ENCODE assay signal across 25 cellular contexts in genomic region chr2:201502713-201503112, GRCh38. TPM values are rescaled to one million over a fixed set of nuclear protein-coding genes. Genes with fewer than 3 reads are reported as not detected.
DNase-seq lines count a peak whose midpoint lies in the region; ATAC-seq, FAIRE-seq and TF ChIP-seq lines count a peak whose summit lies in the region.
"Had no signal": no experiment of that assay in that cellular context is flagged by ENCODE, and none has a peak within 500 bp of the region (broad histone marks: within the 10 kb centered on the region; RNA-seq: fewer than 3 reads in every experiment).

No MANE protein-coding gene starts in this region.

- POLR2A ChIA-PET in HEK293 (lab: Yijun Ruan, JAX) = interaction anchor here (0.6 kb wide), 1 partner anchor 51 kb away, joined by 4 read pairs; the partner anchor contains the start of genes STRADB and TRAK2
- POLR2A ChIA-PET in K562 (lab: Yijun Ruan, JAX) = interaction anchor here (0.6 kb wide), 1 partner anchor 238 kb away, joined by 3 read pairs; no protein-coding TSS in a partner anchor

- H3K4me2 ChIP-seq in K562 (ENCODE audit: insufficient read depth, low read length) = no peak overlapping the region
- H3K4me2 ChIP-seq: BLaER1 had no signal

- no peaks in the 10 kb centered on the region; a peak in 1 of 5 replicates for H3K27me3 ChIP-seq in K562 (ENCODE audit: control insufficient read depth in 2 of 2, insufficient read depth in 2 of 2, low read length in 2 of 2)
- H3K27me3 ChIP-seq in heart left ventricle = no peaks in the 10 kb centered on the region
- H3K27me3 ChIP-seq: BE2C, BLaER1 had no signal

- ATAC-seq in K562 (no peak), heart left ventricle (no peak)

- H3K4me3 ChIP-seq in HEK293 (ENCODE audit: low read depth, low read length) (no peak overlapping the region), K562 (no peak overlapping the region), heart left ventricle (no peak overlapping the region)
- H3K4me3 ChIP-seq: BLaER1 had no signal

- CTCF ChIA-PET in HEK293 (lab: Yijun Ruan, JAX) (no interaction called here), K562 (lab: Yijun Ruan, JAX; ENCODE audit: low intra/inter-chr PET ratio) (no interaction called here)

- no peak for TF ChIP-seq CTCF in HEK293 (tag by site-specific recombination; IDR thresholded peaks at IDR 0.05)
- TF ChIP-seq CTCF in K562 (IDR thresholded peaks at IDR 0.05 in 2 of 3, conservative IDR thresholded peaks at IDR 0.05 in 1 of 3; ENCODE audit: insufficient read depth in 2 of 3, low read depth in 1 of 3, low read length in 3 of 3) = no peak
- TF ChIP-seq CTCF in heart left ventricle (IDR thresholded peaks at IDR 0.05) = no peak
- no peak for TF ChIP-seq CTCF in GM13977 (IDR thresholded peaks at IDR 0.05; ENCODE audit: extremely low read depth, insufficient read depth, missing control alignments)

- in situ Hi-C loops in K562 (cut with MboI) (no loop called here), GM13977 (cut with MboI; ENCODE audit: low pct_unique_long_range_greater_than_20kb, low sequenced_read_pairs, unreplicated experiment) (no loop called here)

- FAIRE-seq in G401.6 (lab: Jason Lieb, UNC) = peak; percentile 47
- no peak for FAIRE-seq in K562 (lab: Jason Lieb, UNC)
- FAIRE-seq: A204.1, GM12891, GM18507 had no signal

- H3K9me3 ChIP-seq in HEK293 (ENCODE audit: control insufficient read depth, insufficient read depth, low read depth, low read length) (no peaks in the 10 kb centered on the region), K562 (replicated peaks; ENCODE audit: control insufficient read depth, insufficient read depth, low read depth, low read length) (no peaks in the 10 kb centered on the region), heart left ventricle (peaks cover 0 to 31% (median 6%) of the 10 kb centered on the region in 12 donors)
- H3K9me3 ChIP-seq: BE2C had no signal

- BruUV-seq in K562 (replicated peaks; lab: Mats Ljungman, UMichigan) = no TSS peak

- H3K79me2 ChIP-seq in K562 (ENCODE audit: control insufficient read depth, insufficient read depth, low read length) = no peaks in the 10 kb centered on the region

- no peak overlapping the region for H3K9ac ChIP-seq in K562 (ENCODE audit: insufficient read depth in 1 of 2, low read depth in 2 of 2, low read length in 2 of 2)
- H3K9ac ChIP-seq: BLaER1 had no signal

- peak; percentile 9 for DNase-seq in NCI-H2227 (lab: John Stamatoyannopoulos, UW; ENCODE audit: unreplicated experiment)
- DNase-seq in NCI-H2227 treated with DMSO at 0.1 percent for 48 hours (lab: John Stamatoyannopoulos, UW) = no peak
- DNase-seq in K562 (ENCODE audit: extremely low read depth in 1 of 4, low spot score in 3 of 4) = no peak
- DNase-seq in heart left ventricle = no peak
- no peak for DNase-seq in GM13977 (ENCODE audit: low spot score)
- DNase-seq: 8988T; ACHN; BE2C; C1 segment of cervical spinal cord; CD4-positive, alpha-beta memory T cell; CD4-positive, CD25-positive, alpha-beta regulatory T cell; CD8-positive, alpha-beta memory T cell; COR-L47; DMS 273 treated with DMSO at 0.1 percent for 48 hours; DMS153; DMS79; DND-41; EL; GF-D8 had no signal

- H3K36me3 ChIP-seq in HEK293 (ENCODE audit: control insufficient read depth in 2 of 2, insufficient read depth in 1 of 2, low read length in 2 of 2) = no peaks in the 10 kb centered on the region
- no peaks in the 10 kb centered on the region for H3K36me3 ChIP-seq in K562 (ENCODE audit: control insufficient read depth, insufficient read depth, low read length)
- H3K36me3 ChIP-seq in heart left ventricle = no peaks in the 10 kb centered on the region
- H3K36me3 ChIP-seq: BE2C, BLaER1 had no signal

- H2AFZ ChIP-seq in K562 (ENCODE audit: low read depth, low read length) = no peak overlapping the region

- TF ChIP-seq POLR2A in K562 (conservative IDR thresholded peaks at IDR 0.05) (no peak), heart left ventricle (IDR thresholded peaks at IDR 0.05) (no peak)

- no peak for TF ChIP-seq RAD21 in K562 (CRISPR knock-in tag; conservative IDR thresholded peaks at IDR 0.05 in 1 of 2, IDR thresholded peaks at IDR 0.05 in 1 of 2)

- no peaks in the 10 kb centered on the region for H4K20me1 ChIP-seq in K562 (replicated peaks; ENCODE audit: control insufficient read depth, insufficient read depth, low read length)
- H4K20me1 ChIP-seq: BLaER1 had no signal

- intact Hi-C loops in K562 (cut with micrococcal nuclease) = no loop called here
- intact Hi-C loops in heart left ventricle (cut with DNase I) = no loop called here

- whole genome bisulfite sequencing in K562 (ENCODE audit: insufficient coverage, low coverage, missing lambda C conversion rate) = 16% methylated on average over 2 of the region's 2 CpGs
- WGBS in heart left ventricle, 4 donors = 88 to 95% (median 90%) methylated on average over 2 of the region's 2 CpGs

- H3K27ac ChIP-seq in HEK293 (ENCODE audit: extremely low read depth, low read depth, low read length) (no peak overlapping the region), K562 (ENCODE audit: extremely low read depth, low read depth, low read length) (no peak overlapping the region), heart left ventricle (no peak overlapping the region)
- H3K27ac ChIP-seq: BLaER1 had no signal

- no peaks in the 10 kb centered on the region for H3K9me1 ChIP-seq in K562 (ENCODE audit: control insufficient read depth, insufficient read depth, low read length)

- no peak for TF ChIP-seq EP300 in K562 (IDR thresholded peaks at IDR 0.05; ENCODE audit: low read length)

- H3K4me1 ChIP-seq in HEK293 (ENCODE audit: control insufficient read depth, insufficient read depth, low read length) (no peaks in the 10 kb centered on the region), K562 (replicated peaks in 1 of 2; ENCODE audit: control insufficient read depth in 2 of 2, insufficient read depth in 2 of 2, low read length in 2 of 2) (no peaks in the 10 kb centered on the region), heart left ventricle (no peaks in the 10 kb centered on the region)
- H3K4me1 ChIP-seq: BE2C, BLaER1 had no signal

TF ChIP-seq in K562, 482 proteins besides CTCF, POLR2A, EP300 and RAD21 (continues in another document):
- TF ChIP-seq PATZ1 (CRISPR knock-in tag; IDR thresholded peaks at IDR 0.05; ENCODE audit: borderline replicate concordance) (no peak), ZFP36 (IDR thresholded peaks at IDR 0.05; ENCODE audit: low read depth, low read length, partially characterized antibody) (no peak)

RNA-seq across cellular contexts. Expression of gene STRADB, which starts 51.2 kb away (rescaled TPM):
- total RNA-seq in K562 (2011; cell fraction: chromatin; rRNA removed; ENCODE audit: low replicate concordance) = 9.3 and 17.8 TPM in 2 replicates
- total RNA-seq in K562 (2011; cell fraction: nucleolus; rRNA removed) = 3.2 and 4.6 TPM in 2 replicates
- 8.6 and 15.1 TPM in 2 replicates for total RNA-seq in K562 (2011; cell fraction: nucleoplasm; rRNA removed)
- total RNA-seq in K562 (2014; rRNA removed) (10.1 and 12.2 TPM in 2 replicates), K562 (2014; rRNA removed; fragmentation: Illumina TruSeq; extraction: Trizol) (26.4 and 27.6 TPM in 2 replicates), K562 (2015; rRNA removed; fragmentation: Illumina TruSeq; extraction: Trizol) (28.6 and 30.6 TPM in 2 replicates), K562 (2021) (15.7 and 16.5 TPM in 2 replicates), heart left ventricle (100 to 1,000 TPM in 1 of 9 donors, 10 to 100 TPM in 8; 45.0 to 105 (median 57.9) TPM)
- polyA plus RNA-seq in K562 (2011; rRNA removed) (21.3 and 22.0 TPM in 2 replicates), K562 (2014; fragmentation: Illumina TruSeq; extraction: Trizol) (22.4 and 27.5 TPM in 2 replicates), K562 (2014; fragmentation: Nextera tagmentation; extraction: Ambion mirVana) (1 to 10 TPM; 6.9 to 9.1 TPM), K562 (2014; rRNA removed) (11.3 and 21.0 TPM in 2 replicates), heart left ventricle (10 to 100 TPM; 28.6 to 59.9 TPM)
- 5.8 and 13.3 TPM in 2 replicates for polyA plus RNA-seq in K562 (2011; cell fraction: cytosol; rRNA removed)
- polyA plus RNA-seq in K562 (2011; cell fraction: nucleus; rRNA removed) = 9.0 and 16.4 TPM in 2 replicates
- polyA plus RNA-seq in K562 (2012) = 18.4 and 29.0 TPM in 2 replicates
- 15.7 and 16.3 TPM in 2 replicates for polyA minus RNA-seq in K562 (2011; rRNA and poly(A)+ RNA removed)
- polyA minus RNA-seq in K562 (2011; cell fraction: cytosol; rRNA and poly(A)+ RNA removed) = 6.3 and 11.7 TPM in 2 replicates
- 3.6 and 8.8 TPM in 2 replicates for polyA minus RNA-seq in K562 (2011; cell fraction: nucleus; rRNA and poly(A)+ RNA removed)

RNA-seq across cellular contexts. Expression of gene TRAK2, which starts 51.5 kb away (rescaled TPM):
- total RNA-seq in K562 (2011; cell fraction: chromatin; rRNA removed; ENCODE audit: low replicate concordance) = 19.4 and 45.0 TPM in 2 replicates
- 7.0 and 10.0 TPM in 2 replicates for total RNA-seq in K562 (2011; cell fraction: nucleolus; rRNA removed)
- 16.4 and 22.6 TPM in 2 replicates for total RNA-seq in K562 (2011; cell fraction: nucleoplasm; rRNA removed)
- 4.8 and 4.9 TPM in 2 replicates for total RNA-seq in K562 (2014; rRNA removed)
- 10.4 and 11.0 TPM in 2 replicates for total RNA-seq in K562 (2014; rRNA removed; fragmentation: Illumina TruSeq; extraction: Trizol)
- total RNA-seq in K562 (2015; rRNA removed; fragmentation: Illumina TruSeq; extraction: Trizol) = 7.1 and 7.3 TPM in 2 replicates
- total RNA-seq in K562 (2021) = 8.5 and 8.6 TPM in 2 replicates
- 8.1 and 9.0 TPM in 2 replicates for polyA plus RNA-seq in K562 (2011; rRNA removed)
- polyA plus RNA-seq in K562 (2011; cell fraction: cytosol; rRNA removed) = 2.4 and 4.6 TPM in 2 replicates
- polyA plus RNA-seq in K562 (2011; cell fraction: nucleus; rRNA removed) = 11.1 and 18.4 TPM in 2 replicates
- 4.5 and 18.2 TPM in 2 replicates for polyA plus RNA-seq in K562 (2012)
- polyA plus RNA-seq in K562 (2014; fragmentation: Illumina TruSeq; extraction: Trizol) = 7.9 and 9.3 TPM in 2 replicates
- 1 to 10 TPM; 3.4 to 5.6 TPM for polyA plus RNA-seq in K562 (2014; fragmentation: Nextera tagmentation; extraction: Ambion mirVana)
- polyA plus RNA-seq in K562 (2014; rRNA removed) = 6.5 and 6.7 TPM in 2 replicates
- polyA minus RNA-seq in K562 (2011; rRNA and poly(A)+ RNA removed) = 22.7 and 29.0 TPM in 2 replicates
- polyA minus RNA-seq in K562 (2011; cell fraction: cytosol; rRNA and poly(A)+ RNA removed) = 2.9 and 6.2 TPM in 2 replicates
- polyA minus RNA-seq in K562 (2011; cell fraction: nucleus; rRNA and poly(A)+ RNA removed) = 13.2 and 36.2 TPM in 2 replicates
- 100 to 1,000 TPM; 110 to 201 (median 146) TPM for total RNA-seq in heart left ventricle
- polyA plus RNA-seq in heart left ventricle = 10 to 100 TPM; 41.2 to 41.9 TPM
